In genomic region chr6:35602133-35602946, GRCh38 we compare ENCODE assay signal across 8 cellular contexts.
A peak's percentile ranks its signal among the peaks of the same experiment; 100 is the strongest.
DNase-seq lines count a peak whose midpoint lies in the region; ATAC-seq, FAIRE-seq and TF ChIP-seq lines count a peak whose summit lies in the region.

No MANE protein-coding gene starts in this region.

- POLR2A ChIA-PET in PC-3 (lab: Charles Lee; ENCODE audit: unreplicated experiment) = no interaction called here
- POLR2A ChIA-PET in endothelial cell of umbilical vein (lab: Charles Lee) = no interaction called here

- H3K4me3 Mint-ChIP-seq in nephron = peak overlapping the region in 1 of 3 experiments; percentile 31

- no peaks in the 10 kb centered on the region for H3K9me2 ChIP-seq in PC-3 (replicated peaks; ENCODE audit: low read length)

- H3K4me2 ChIP-seq in PC-3 (ENCODE audit: low read length) = peak overlapping the region; percentile 70
- peak overlapping the region; percentile 93 for H3K4me2 ChIP-seq in endothelial cell of umbilical vein (ENCODE audit: insufficient read depth, low read length)

- peak; percentile 25 for DNase-seq in ELR (ENCODE audit: low read depth)
- DNase-seq in PC-3 = peak; percentile 28
- peak; percentile 66 for DNase-seq in endothelial cell of umbilical vein (ENCODE audit: low read depth, low spot score)
- DNase-seq in NCI-H524 treated with DMSO at 0.1 percent for 48 hours (lab: John Stamatoyannopoulos, UW) = no peak
- no peak for DNase-seq in GM19240 (ENCODE audit: insufficient read length, low spot score)

- H3K27ac ChIP-seq in PC-3 (ENCODE audit: low read length) (peak overlapping the region; percentile 79), endothelial cell of umbilical vein (ENCODE audit: insufficient read depth, low read depth, low read length) (peak overlapping the region; percentile 96)

- H3K27me3 Mint-ChIP-seq in nephron (ENCODE audit: low read depth) = no peaks in the 10 kb centered on the region

- dilution Hi-C loops in endothelial cell of umbilical vein (cut with MboI; ENCODE audit: extremely low pct_ligation_motif_present, low sequenced_read_pairs) = no loop called here

- peaks cover 34% of the 10 kb centered on the region for H3K4me1 Mint-ChIP-seq in nephron

- no peak for ATAC-seq in PC-3
- ATAC-seq in GM21515 (IDR thresholded peaks at IDR 0.05; ENCODE audit: unreplicated experiment) = no peak
- no peak for ATAC-seq in HG02938 (IDR thresholded peaks at IDR 0.05; ENCODE audit: unreplicated experiment)

- no peak for TF ChIP-seq POLR2A in endothelial cell of umbilical vein (IDR thresholded peaks at IDR 0.05; ENCODE audit: low read depth, low read length)

- H2AFZ ChIP-seq in PC-3 (ENCODE audit: low read length) (peak overlapping the region; percentile 4; the same call in 1 of the 2 replicates), endothelial cell of umbilical vein (ENCODE audit: low read depth, low read length) (no peak overlapping the region)

- H3K9me3 ChIP-seq in PC-3 (ENCODE audit: low read length) (no peaks in the 10 kb centered on the region), endothelial cell of umbilical vein (replicated peaks; ENCODE audit: control insufficient read depth, insufficient read depth, low read length) (no peaks in the 10 kb centered on the region)

- H3K9ac ChIP-seq in PC-3 (ENCODE audit: low read length) (peak overlapping the region; percentile 41), endothelial cell of umbilical vein (replicated peaks; ENCODE audit: extremely low read depth, insufficient read depth, low read length) (peak overlapping the region; percentile 73)

- FAIRE-seq in endothelial cell of umbilical vein (lab: Jason Lieb, UNC) = no peak

- H3K36me3 Mint-ChIP-seq in nephron (ENCODE audit: low read depth) = peaks cover 13% of the 10 kb centered on the region

- BruUV-seq in PC-3 (replicated peaks; lab: Mats Ljungman, UMichigan) = TSS peak; percentile 30
- no TSS peak for BruUV-seq in endothelial cell of umbilical vein (replicated peaks; lab: Mats Ljungman, UMichigan)

- peak overlapping the region; percentile 80 to 92 (median 83) for H3K27ac Mint-ChIP-seq in nephron

- H3K4me3 ChIP-seq in PC-3 (ENCODE audit: low read length) (peak overlapping the region; percentile 50), endothelial cell of umbilical vein (replicated peaks in 1 of 3; ENCODE audit: insufficient read depth in 1 of 3, low read depth in 1 of 3, low read length in 3 of 3) (no peak overlapping the region)

- no peak for TF ChIP-seq CTCF in PC-3 (conservative IDR thresholded peaks at IDR 0.05; ENCODE audit: low read depth, low read length)
- TF ChIP-seq CTCF in endothelial cell of umbilical vein (IDR thresholded peaks at IDR 0.05; ENCODE audit: extremely low read depth in 1 of 2, insufficient read depth in 1 of 2, low read depth in 1 of 2, low read length in 2 of 2) = no peak
- TF ChIP-seq CTCF in nephron (IDR thresholded peaks at IDR 0.05; ENCODE audit: unreplicated experiment in 3 of 3) = no peak

- intact Hi-C loops in PC-3 (cut with micrococcal nuclease) (loop anchor here (2.0 kb wide), 1 partner anchor 18 kb away; no protein-coding TSS in a partner anchor), endothelial cell of umbilical vein (cut with micrococcal nuclease) (loop anchor here (2.0 kb wide), 1 partner anchor 66 kb away; no protein-coding TSS in a partner anchor)

- CTCF ChIA-PET in PC-3 (lab: Charles Lee) = interaction anchor here (1.4 kb wide), 1 partner anchor 134 kb away, joined by 5 read pairs; no protein-coding TSS in a partner anchor
- CTCF ChIA-PET in endothelial cell of umbilical vein (lab: Charles Lee) = interaction anchor here (1.1 to 4.2 kb wide), 11 partner anchors 11 to 135 kb away, joined by 3 to 29 read pairs (median 4); partner anchors contain the start of gene ARMC12

- H3K4me1 ChIP-seq in PC-3 (ENCODE audit: insufficient read depth, low read length) (peaks cover 54% of the 10 kb centered on the region), endothelial cell of umbilical vein (ENCODE audit: control insufficient read depth, extremely low read depth, insufficient read depth, low read length) (peaks cover 64% of the 10 kb centered on the region)

- H3F3A ChIP-seq in PC-3 (ENCODE audit: low read length, unreplicated experiment) = peaks cover 2% of the 10 kb centered on the region

- no peaks in the 10 kb centered on the region for H3K9me3 Mint-ChIP-seq in nephron

- H4K20me1 ChIP-seq in PC-3 (ENCODE audit: low read length) (no peaks in the 10 kb centered on the region), endothelial cell of umbilical vein (replicated peaks; ENCODE audit: control insufficient read depth, extremely low read depth, insufficient read depth, low read length) (no peaks in the 10 kb centered on the region)

- H3K79me2 ChIP-seq in PC-3 (ENCODE audit: low read length) (no peaks in the 10 kb centered on the region), endothelial cell of umbilical vein (ENCODE audit: control insufficient read depth, insufficient read depth, low read length) (peaks cover 22% of the 10 kb centered on the region)

- no peaks in the 10 kb centered on the region for H3K36me3 ChIP-seq in PC-3 (ENCODE audit: low read depth, low read length)
- H3K36me3 ChIP-seq in endothelial cell of umbilical vein (ENCODE audit: control insufficient read depth in 2 of 2, extremely low read depth in 1 of 2, insufficient read depth in 2 of 2, low read length in 2 of 2) = no peaks in the 10 kb centered on the region

- H3K9me1 ChIP-seq in endothelial cell of umbilical vein (replicated peaks; ENCODE audit: control insufficient read depth, extremely low read depth, insufficient read depth, low read length) = no peaks in the 10 kb centered on the region

- H3K27me3 ChIP-seq in PC-3 (ENCODE audit: low read length) (no peaks in the 10 kb centered on the region), endothelial cell of umbilical vein (ENCODE audit: control insufficient read depth in 2 of 2, insufficient read depth in 2 of 2, low read length in 2 of 2) (no peaks in the 10 kb centered on the region)

TF ChIP-seq in endothelial cell of umbilical vein, 7 proteins besides CTCF, POLR2A, EP300 and RAD21:
- TF ChIP-seq EZH2 (IDR thresholded peaks at IDR 0.05; ENCODE audit: borderline replicate concordance, low read depth, low read length, severe bottlenecking) (no peak), GATA2 (IDR thresholded peaks at IDR 0.05; ENCODE audit: insufficient read depth, insufficient read length, low read depth, low read length) (no peak), JUN (IDR thresholded peaks at IDR 0.05; ENCODE audit: borderline replicate concordance, insufficient read depth, insufficient read length, low read depth) (no peak), FOS (IDR thresholded peaks at IDR 0.05; ENCODE audit: borderline replicate concordance, insufficient read depth, low read length) (no peak), POLR2AphosphoS5 (IDR thresholded peaks at IDR 0.05; ENCODE audit: insufficient read depth, low read depth, low read length) (no peak), MAX (IDR thresholded peaks at IDR 0.05; ENCODE audit: insufficient read depth, insufficient read length) (no peak), MYC (IDR thresholded peaks at IDR 0.05; ENCODE audit: low read depth, low read length) (no peak)

Comparison
In these comparisons a context has a peak if more than half of its experiments do, and no peak if none do; other contexts are left out.
1. DNase-seq: peak in ELR (single experiment), PC-3 (single experiment) and endothelial cell of umbilical vein (single experiment); none in NCI-H524 treated with DMSO at 0.1 percent for 48 hours (single experiment) and GM19240 (single experiment).